ENCODE assay signal across 1 cellular context in the genomic region with DNA sequence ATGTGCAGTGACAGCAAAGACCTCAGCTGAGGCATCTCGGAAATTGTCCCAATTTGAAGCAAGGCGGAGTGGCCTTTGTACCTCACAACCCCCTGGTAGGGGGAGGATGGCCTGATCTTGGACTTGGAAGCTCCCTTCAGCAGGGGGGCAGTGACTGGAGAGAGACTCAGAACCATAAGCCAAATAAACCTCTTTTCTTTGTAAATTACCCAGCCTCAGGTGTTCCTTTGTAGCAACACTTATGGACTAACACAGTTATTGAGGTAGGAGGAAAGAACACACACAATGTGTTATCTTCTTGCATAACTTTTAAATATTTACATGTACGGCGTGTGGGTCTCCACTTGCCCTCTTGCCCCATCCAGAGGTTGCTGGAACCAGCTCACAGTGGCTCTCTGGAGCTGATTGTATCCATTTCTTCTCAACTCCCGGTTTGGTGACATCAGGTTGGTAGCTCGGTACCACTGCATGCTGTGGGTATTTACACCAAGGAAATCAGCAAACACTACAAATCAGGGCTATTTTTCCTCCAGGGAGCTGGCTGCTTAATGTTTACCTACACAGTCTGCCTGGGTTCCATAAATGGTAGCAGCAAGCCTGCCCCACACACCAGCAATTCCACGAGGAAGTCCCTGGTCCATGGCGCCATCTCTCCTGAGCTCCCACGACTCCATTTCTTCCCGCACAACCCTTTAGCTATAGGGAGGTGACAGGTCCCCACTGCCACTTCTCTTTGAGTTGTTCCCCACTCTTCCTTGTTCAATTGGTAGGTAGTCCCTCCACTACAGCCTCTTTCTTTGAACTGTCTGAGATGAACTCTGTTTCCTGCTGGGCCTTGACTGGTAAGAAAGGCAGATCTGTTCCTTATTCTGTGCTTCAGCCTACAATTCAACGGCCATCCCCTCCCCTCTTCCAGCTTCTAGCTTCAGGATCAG.
TF ChIP-seq lines count a peak whose summit lies in the region.

No MANE protein-coding gene starts in this region.

TF ChIP-seq in HepG2, 621 proteins besides CTCF, POLR2A, EP300 and RAD21 (continued from another document and continues in another):
- TF ChIP-seq ZBTB21 (CRISPR knock-in tag; IDR thresholded peaks at IDR 0.05) (0 out of 2 replicates have a peak, but pooled peaks have one; percentile 44), PAF1 (CRISPR knock-in tag; IDR thresholded peaks at IDR 0.05) (no peak), ZNF12 (CRISPR knock-in tag; IDR thresholded peaks at IDR 0.05) (no peak), THAP9 (CRISPR knock-in tag; IDR thresholded peaks at IDR 0.05; ENCODE audit: borderline replicate concordance) (peak; percentile 23; the same call in 1 of the 2 replicates), TRAFD1 (CRISPR knock-in tag; IDR thresholded peaks at IDR 0.05; ENCODE audit: borderline replicate concordance) (0 out of 2 replicates have a peak, but pooled peaks have one; percentile 19), MAZ (IDR thresholded peaks at IDR 0.05; ENCODE audit: borderline replicate concordance, low read depth, low read length) (no peak), MAZ (CRISPR knock-in tag; IDR thresholded peaks at IDR 0.05; ENCODE audit: low read depth) (no peak), ZNF747 (CRISPR knock-in tag; IDR thresholded peaks at IDR 0.05; ENCODE audit: borderline replicate concordance) (peak; percentile 75), CREB1 (IDR thresholded peaks at IDR 0.05) (no peak), CREB1 (CRISPR knock-in tag; IDR thresholded peaks at IDR 0.05) (no peak), ZNF619 (CRISPR knock-in tag; IDR thresholded peaks at IDR 0.05) (0 out of 2 replicates have a peak, but pooled peaks have one; percentile 43), FLYWCH1 (CRISPR knock-in tag; IDR thresholded peaks at IDR 0.05) (0 out of 2 replicates have a peak, but pooled peaks have one; percentile 49), RBAK (CRISPR knock-in tag; IDR thresholded peaks at IDR 0.05) (no peak), DR1 (CRISPR knock-in tag; IDR thresholded peaks at IDR 0.05) (no peak), PAX8 (CRISPR knock-in tag; IDR thresholded peaks at IDR 0.05; ENCODE audit: borderline replicate concordance) (no peak), STAG1 (CRISPR knock-in tag; IDR thresholded peaks at IDR 0.05) (peak; percentile 60), PHF21A (CRISPR knock-in tag; IDR thresholded peaks at IDR 0.05) (0 out of 2 replicates have a peak, but pooled peaks have one; percentile 32), ZSCAN31 (CRISPR knock-in tag; IDR thresholded peaks at IDR 0.05; ENCODE audit: low read depth) (no peak), ZFP82 (CRISPR knock-in tag; IDR thresholded peaks at IDR 0.05; ENCODE audit: borderline replicate concordance) (no peak), ZNF234 (CRISPR knock-in tag; conservative IDR thresholded peaks at IDR 0.05) (no peak), ZBTB26 (CRISPR knock-in tag; IDR thresholded peaks at IDR 0.05; ENCODE audit: borderline replicate concordance) (0 out of 2 replicates have a peak, but pooled peaks have one; percentile 32), ZNF737 (CRISPR knock-in tag; IDR thresholded peaks at IDR 0.05; ENCODE audit: borderline replicate concordance) (no peak), ESRRA (CRISPR knock-in tag; IDR thresholded peaks at IDR 0.05; ENCODE audit: low read depth) (no peak), ZSCAN22 (CRISPR knock-in tag; IDR thresholded peaks at IDR 0.05) (no peak), THAP8 (CRISPR knock-in tag; IDR thresholded peaks at IDR 0.05; ENCODE audit: borderline replicate concordance) (no peak), CC2D1A (CRISPR knock-in tag; IDR thresholded peaks at IDR 0.05) (peak; percentile 85; the same call in 1 of the 2 replicates), KLF6 (CRISPR knock-in tag; IDR thresholded peaks at IDR 0.05) (no peak; the same call in 1 of the 2 replicates), ZNF83 (CRISPR knock-in tag; IDR thresholded peaks at IDR 0.05; ENCODE audit: borderline replicate concordance) (no peak), U2AF1 (optimal IDR thresholded peaks at IDR 0.05; ENCODE audit: low read depth, low read length) (no peak), ZKSCAN5 (CRISPR knock-in tag; IDR thresholded peaks at IDR 0.05) (0 out of 2 replicates have a peak, but pooled peaks have one; percentile 23), BORCS8-MEF2B (CRISPR knock-in tag; IDR thresholded peaks at IDR 0.05) (no peak), BRCA1 (CRISPR knock-in tag; IDR thresholded peaks at IDR 0.05) (no peak), ZNF775 (CRISPR knock-in tag; IDR thresholded peaks at IDR 0.05; ENCODE audit: borderline replicate concordance) (0 out of 2 replicates have a peak, but pooled peaks have one; percentile 13), ZNF224 (CRISPR knock-in tag; IDR thresholded peaks at IDR 0.05) (peak; percentile 80; the same call in 1 of the 2 replicates), PHB2 (IDR thresholded peaks at IDR 0.05; ENCODE audit: partially characterized antibody) (no peak), ZBTB38 (CRISPR knock-in tag; IDR thresholded peaks at IDR 0.05) (no peak), RELA (CRISPR knock-in tag; IDR thresholded peaks at IDR 0.05) (no peak)
- TF ChIP-seq, protein P1, sequence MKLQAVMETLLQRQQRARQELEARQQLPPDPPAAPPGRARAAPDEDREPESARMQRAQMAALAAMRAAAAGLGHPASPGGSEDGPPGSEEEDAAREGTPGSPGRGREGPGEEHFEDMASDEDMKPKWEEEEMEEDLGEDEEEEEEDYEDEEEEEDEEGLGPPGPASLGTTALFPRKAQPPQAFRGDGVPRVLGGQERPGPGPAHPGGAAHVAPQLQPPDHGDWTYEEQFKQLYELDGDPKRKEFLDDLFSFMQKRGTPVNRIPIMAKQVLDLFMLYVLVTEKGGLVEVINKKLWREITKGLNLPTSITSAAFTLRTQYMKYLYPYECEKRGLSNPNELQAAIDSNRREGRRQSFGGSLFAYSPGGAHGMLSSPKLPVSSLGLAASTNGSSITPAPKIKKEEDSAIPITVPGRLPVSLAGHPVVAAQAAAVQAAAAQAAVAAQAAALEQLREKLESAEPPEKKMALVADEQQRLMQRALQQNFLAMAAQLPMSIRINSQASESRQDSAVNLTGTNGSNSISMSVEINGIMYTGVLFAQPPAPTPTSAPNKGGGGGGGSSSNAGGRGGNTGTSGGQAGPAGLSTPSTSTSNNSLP (IDR thresholded peaks at IDR 0.05; ENCODE audit: low read depth, low read length) = no peak
- TF ChIP-seq, protein P2, sequence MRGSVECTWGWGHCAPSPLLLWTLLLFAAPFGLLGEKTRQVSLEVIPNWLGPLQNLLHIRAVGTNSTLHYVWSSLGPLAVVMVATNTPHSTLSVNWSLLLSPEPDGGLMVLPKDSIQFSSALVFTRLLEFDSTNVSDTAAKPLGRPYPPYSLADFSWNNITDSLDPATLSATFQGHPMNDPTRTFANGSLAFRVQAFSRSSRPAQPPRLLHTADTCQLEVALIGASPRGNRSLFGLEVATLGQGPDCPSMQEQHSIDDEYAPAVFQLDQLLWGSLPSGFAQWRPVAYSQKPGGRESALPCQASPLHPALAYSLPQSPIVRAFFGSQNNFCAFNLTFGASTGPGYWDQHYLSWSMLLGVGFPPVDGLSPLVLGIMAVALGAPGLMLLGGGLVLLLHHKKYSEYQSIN (CRISPR knock-in tag; IDR thresholded peaks at IDR 0.05; ENCODE audit: borderline replicate concordance) = no peak
- TF ChIP-seq, protein P3, sequence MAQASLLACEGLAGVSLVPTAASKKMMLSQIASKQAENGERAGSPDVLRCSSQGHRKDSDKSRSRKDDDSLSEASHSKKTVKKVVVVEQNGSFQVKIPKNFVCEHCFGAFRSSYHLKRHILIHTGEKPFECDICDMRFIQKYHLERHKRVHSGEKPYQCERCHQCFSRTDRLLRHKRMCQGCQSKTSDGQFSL (CRISPR knock-in tag; IDR thresholded peaks at IDR 0.05) = no peak
- TF ChIP-seq, protein P4, sequence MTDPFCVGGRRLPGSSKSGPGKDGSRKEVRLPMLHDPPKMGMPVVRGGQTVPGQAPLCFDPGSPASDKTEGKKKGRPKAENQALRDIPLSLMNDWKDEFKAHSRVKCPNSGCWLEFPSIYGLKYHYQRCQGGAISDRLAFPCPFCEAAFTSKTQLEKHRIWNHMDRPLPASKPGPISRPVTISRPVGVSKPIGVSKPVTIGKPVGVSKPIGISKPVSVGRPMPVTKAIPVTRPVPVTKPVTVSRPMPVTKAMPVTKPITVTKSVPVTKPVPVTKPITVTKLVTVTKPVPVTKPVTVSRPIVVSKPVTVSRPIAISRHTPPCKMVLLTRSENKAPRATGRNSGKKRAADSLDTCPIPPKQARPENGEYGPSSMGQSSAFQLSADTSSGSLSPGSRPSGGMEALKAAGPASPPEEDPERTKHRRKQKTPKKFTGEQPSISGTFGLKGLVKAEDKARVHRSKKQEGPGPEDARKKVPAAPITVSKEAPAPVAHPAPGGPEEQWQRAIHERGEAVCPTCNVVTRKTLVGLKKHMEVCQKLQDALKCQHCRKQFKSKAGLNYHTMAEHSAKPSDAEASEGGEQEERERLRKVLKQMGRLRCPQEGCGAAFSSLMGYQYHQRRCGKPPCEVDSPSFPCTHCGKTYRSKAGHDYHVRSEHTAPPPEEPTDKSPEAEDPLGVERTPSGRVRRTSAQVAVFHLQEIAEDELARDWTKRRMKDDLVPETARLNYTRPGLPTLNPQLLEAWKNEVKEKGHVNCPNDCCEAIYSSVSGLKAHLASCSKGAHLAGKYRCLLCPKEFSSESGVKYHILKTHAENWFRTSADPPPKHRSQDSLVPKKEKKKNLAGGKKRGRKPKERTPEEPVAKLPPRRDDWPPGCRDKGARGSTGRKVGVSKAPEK (CRISPR knock-in tag; IDR thresholded peaks at IDR 0.05; ENCODE audit: borderline replicate concordance) = peak; percentile 20; the same call in 1 of the 2 replicates
- TF ChIP-seq, protein P5, sequence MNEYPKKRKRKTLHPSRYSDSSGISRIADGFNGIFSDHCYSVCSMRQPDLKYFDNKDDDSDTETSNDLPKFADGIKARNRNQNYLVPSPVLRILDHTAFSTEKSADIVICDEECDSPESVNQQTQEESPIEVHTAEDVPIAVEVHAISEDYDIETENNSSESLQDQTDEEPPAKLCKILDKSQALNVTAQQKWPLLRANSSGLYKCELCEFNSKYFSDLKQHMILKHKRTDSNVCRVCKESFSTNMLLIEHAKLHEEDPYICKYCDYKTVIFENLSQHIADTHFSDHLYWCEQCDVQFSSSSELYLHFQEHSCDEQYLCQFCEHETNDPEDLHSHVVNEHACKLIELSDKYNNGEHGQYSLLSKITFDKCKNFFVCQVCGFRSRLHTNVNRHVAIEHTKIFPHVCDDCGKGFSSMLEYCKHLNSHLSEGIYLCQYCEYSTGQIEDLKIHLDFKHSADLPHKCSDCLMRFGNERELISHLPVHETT (CRISPR knock-in tag; conservative IDR thresholded peaks at IDR 0.05) = no peak
- TF ChIP-seq, protein P6, sequence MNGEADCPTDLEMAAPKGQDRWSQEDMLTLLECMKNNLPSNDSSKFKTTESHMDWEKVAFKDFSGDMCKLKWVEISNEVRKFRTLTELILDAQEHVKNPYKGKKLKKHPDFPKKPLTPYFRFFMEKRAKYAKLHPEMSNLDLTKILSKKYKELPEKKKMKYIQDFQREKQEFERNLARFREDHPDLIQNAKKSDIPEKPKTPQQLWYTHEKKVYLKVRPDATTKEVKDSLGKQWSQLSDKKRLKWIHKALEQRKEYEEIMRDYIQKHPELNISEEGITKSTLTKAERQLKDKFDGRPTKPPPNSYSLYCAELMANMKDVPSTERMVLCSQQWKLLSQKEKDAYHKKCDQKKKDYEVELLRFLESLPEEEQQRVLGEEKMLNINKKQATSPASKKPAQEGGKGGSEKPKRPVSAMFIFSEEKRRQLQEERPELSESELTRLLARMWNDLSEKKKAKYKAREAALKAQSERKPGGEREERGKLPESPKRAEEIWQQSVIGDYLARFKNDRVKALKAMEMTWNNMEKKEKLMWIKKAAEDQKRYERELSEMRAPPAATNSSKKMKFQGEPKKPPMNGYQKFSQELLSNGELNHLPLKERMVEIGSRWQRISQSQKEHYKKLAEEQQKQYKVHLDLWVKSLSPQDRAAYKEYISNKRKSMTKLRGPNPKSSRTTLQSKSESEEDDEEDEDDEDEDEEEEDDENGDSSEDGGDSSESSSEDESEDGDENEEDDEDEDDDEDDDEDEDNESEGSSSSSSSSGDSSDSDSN (CRISPR knock-in tag; IDR thresholded peaks at IDR 0.05) = no peak
